Comparison of ENCODE assay signal across 9 cellular contexts in the genomic region with DNA sequence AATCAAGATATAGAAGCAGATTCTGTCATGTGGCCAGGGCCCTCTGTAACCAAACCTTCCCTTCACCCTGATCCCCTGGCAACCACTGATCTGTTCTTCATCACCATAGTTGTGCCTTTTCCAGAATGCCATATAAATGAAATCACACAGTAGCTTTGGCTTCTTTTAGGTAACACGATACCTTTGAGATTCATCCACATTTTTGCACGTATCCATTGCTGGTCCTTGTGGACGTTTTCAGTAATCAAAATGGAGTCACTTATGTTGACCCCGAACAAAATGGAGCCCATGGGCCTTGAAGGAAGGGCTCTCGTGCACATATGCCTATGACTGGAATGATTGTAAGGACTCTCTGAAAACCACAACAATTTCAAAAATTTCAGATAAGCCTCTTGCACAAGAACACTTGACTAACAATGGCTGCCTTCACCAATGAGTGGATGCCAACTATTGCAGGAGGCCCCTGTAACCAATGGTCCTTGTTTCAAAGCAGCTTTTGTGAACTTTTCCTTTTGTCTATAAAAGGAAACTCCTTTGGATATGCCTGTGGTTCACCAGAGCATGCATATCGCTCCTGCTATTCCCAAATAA.
DNase-seq lines count a peak whose midpoint lies in the region; ATAC-seq, FAIRE-seq and TF ChIP-seq lines count a peak whose summit lies in the region.
"Had no signal": no experiment of that assay in that cellular context is flagged by ENCODE, and none has a peak within 500 bp of the region (broad histone marks: within the 10 kb centered on the region; RNA-seq: fewer than 3 reads in every experiment).

No MANE protein-coding gene starts in this region.

- H3K4me1 ChIP-seq in IMR-90 (ENCODE audit: control insufficient read depth, insufficient read depth, low read length) (peaks cover 30% of the 10 kb centered on the region), kidney (ENCODE audit: control insufficient read depth in 1 of 2, insufficient read depth in 1 of 2, low read depth in 1 of 2, low read length in 2 of 2) (peaks cover 6% of the 10 kb centered on the region in 2 donors)

- peak overlapping the region; percentile 96 for H2BK20ac ChIP-seq in IMR-90 (ENCODE audit: low read depth, low read length)

- TF ChIP-seq CTCF in AG04449 (IDR thresholded peaks at IDR 0.05; ENCODE audit: insufficient read depth, low read length, missing control alignments) = no peak
- no peak for TF ChIP-seq CTCF in IMR-90 (conservative IDR thresholded peaks at IDR 0.05; ENCODE audit: low read depth, low read length)
- no peak for TF ChIP-seq CTCF in kidney (IDR thresholded peaks at IDR 0.05; ENCODE audit: borderline replicate concordance, extremely low read depth, insufficient read depth)

- no peak for FAIRE-seq in kidney (lab: Jason Lieb, UNC)

- H2AFZ ChIP-seq in IMR-90 (replicated peaks; ENCODE audit: low read length, poor library complexity) = peak overlapping the region; percentile 59

- intact Hi-C loops in IMR-90 (cut with micrococcal nuclease) (loop anchor here (1.0 kb wide), 1 partner anchor 84 kb away; the partner anchor contains the start of gene RALY), kidney (cut with DNase I) (no loop called here)

- 0 out of 2 replicates have a peak, but pooled peaks cover 3% of the 10 kb centered on the region for H3K9me1 ChIP-seq in IMR-90 (ENCODE audit: insufficient read depth, low read length)

- H3K36me3 ChIP-seq in IMR-90 (ENCODE audit: control insufficient read depth, insufficient read depth, low read length) (no peaks in the 10 kb centered on the region), kidney (ENCODE audit: control insufficient read depth in 1 of 2, insufficient read depth in 2 of 2, low read length in 2 of 2) (no peaks in the 10 kb centered on the region)

- peak; percentile 7; the same call in 1 of the 2 replicates for TF ChIP-seq RAD21 in IMR-90 (IDR thresholded peaks at IDR 0.05; ENCODE audit: low read length)

- H3K14ac ChIP-seq in IMR-90 (replicated peaks; ENCODE audit: low read depth, low read length) = peak overlapping the region; percentile 84

- H3K4ac ChIP-seq in IMR-90 (ENCODE audit: low read depth, low read length) = peak overlapping the region; percentile 92

- H2AK9ac ChIP-seq in IMR-90 (replicated peaks; ENCODE audit: low read depth, low read length, poor library complexity) = peak overlapping the region; percentile 63

- H3K9ac ChIP-seq in IMR-90 (ENCODE audit: low read depth, low read length) (no peak overlapping the region), kidney (ENCODE audit: low read length in 2 of 2) (no peak overlapping the region)

- ATAC-seq in IMR-90 (ENCODE audit: low read depth) = peak; percentile 77
- ATAC-seq in HG02678 (IDR thresholded peaks at IDR 0.05; ENCODE audit: unreplicated experiment) = no peak
- no peak for ATAC-seq in GM18873 (IDR thresholded peaks at IDR 0.05; ENCODE audit: low FRiP score, unreplicated experiment)
- ATAC-seq in GM19452 (IDR thresholded peaks at IDR 0.05; ENCODE audit: unreplicated experiment) = no peak

- TF ChIP-seq POLR2A in IMR-90 (IDR thresholded peaks at IDR 0.05; ENCODE audit: low read depth, low read length) = no peak

- H2BK15ac ChIP-seq in IMR-90 (ENCODE audit: low read depth, low read length) = peak overlapping the region; percentile 57; the same call in 2 of the 3 replicates

- H3K79me1 ChIP-seq in IMR-90 (ENCODE audit: low read depth in 1 of 2, low read length in 2 of 2) = no peaks in the 10 kb centered on the region

- POLR2A ChIA-PET in AG04449 (lab: Yijun Ruan, JAX) (interaction anchor here (0.6 kb wide), 1 partner anchor 182 kb away, joined by 3 read pairs; no protein-coding TSS in a partner anchor), IMR-90 (lab: Charles Lee; ENCODE audit: unreplicated experiment) (no interaction called here)

- H4K20me1 ChIP-seq in IMR-90 (ENCODE audit: insufficient read depth, low read length) = no peaks in the 10 kb centered on the region

- H2AK5ac ChIP-seq in IMR-90 (ENCODE audit: low read depth, low read length) = peak overlapping the region; percentile 38; the same call in 1 of the 2 replicates

- peak overlapping the region; percentile 77 for H4K5ac ChIP-seq in IMR-90 (ENCODE audit: low read depth, low read length)

- CTCF ChIA-PET in AG04449 (lab: Yijun Ruan, JAX) = no interaction called here
- CTCF ChIA-PET in IMR-90 (lab: Yijun Ruan, JAX) = no interaction called here

- DNase-seq in AG04449 (ENCODE audit: low read depth, low spot score) (peak; percentile 80), IMR-90 (peak; percentile 96), amniotic epithelial cell (ENCODE audit: low read depth) (peak; percentile 99), kidney glomerular epithelial cell (lab: John Stamatoyannopoulos, UW) (peak; percentile 79), kidney (no peak)
- DNase-seq: NCI-H2081 treated with DMSO at 0.1 percent for 48 hours had no signal

- BruUV-seq in IMR-90 (replicated peaks; lab: Mats Ljungman, UMichigan) = no TSS peak

- peak overlapping the region; percentile 87 for H4K91ac ChIP-seq in IMR-90 (ENCODE audit: insufficient read depth, low read depth, low read length)

- H3K27ac ChIP-seq in IMR-90 (ENCODE audit: insufficient read depth, low read length) = peak overlapping the region; percentile 79
- H3K27ac ChIP-seq in kidney (ENCODE audit: low read depth in 2 of 2, low read length in 2 of 2) = no peak overlapping the region

- H3K27me3 ChIP-seq in IMR-90 (ENCODE audit: control insufficient read depth, insufficient read depth, low read length) = no peaks in the 10 kb centered on the region; the same call in 1 of the 2 replicates

- H3K4me3 ChIP-seq in AG04449 (ENCODE audit: low read depth, low read length) (no peak overlapping the region), IMR-90 (ENCODE audit: insufficient read depth, low read depth, low read length) (no peak overlapping the region), kidney (ENCODE audit: low read length in 2 of 2) (no peak overlapping the region)

- peak overlapping the region; percentile 95 for H2BK120ac ChIP-seq in IMR-90 (ENCODE audit: low read depth, low read length)

- in situ Hi-C loops in IMR-90 (cut with MboI; ENCODE audit: low sequenced_read_pairs) = no loop called here

- WGBS in IMR-90 (ENCODE audit: extremely low coverage in 2 of 2, insufficient read length in 1 of 2), 2 experiments = no CpG with 5 or more reads among the region's 6 CpGs

- no peaks in the 10 kb centered on the region for H3K9me3 ChIP-seq in IMR-90 (ENCODE audit: control insufficient read depth, insufficient read depth, low read length)
- no peaks in the 10 kb centered on the region for H3K9me3 ChIP-seq in kidney (ENCODE audit: control insufficient read depth in 1 of 2, low read length in 2 of 2)

- dilution Hi-C loops in IMR-90 (cut with HindIII; ENCODE audit: low sequenced_read_pairs, unreplicated experiment) = no loop called here

- H3K56ac ChIP-seq in IMR-90 (ENCODE audit: extremely low read depth, insufficient read depth, low read length) = peak overlapping the region; percentile 61

- H3K4me2 ChIP-seq in IMR-90 (ENCODE audit: low read depth, low read length) = peak overlapping the region; percentile 13; the same call in 1 of the 2 replicates

- peak overlapping the region; percentile 53 for H3K18ac ChIP-seq in IMR-90 (ENCODE audit: low read depth, low read length)

- H4K8ac ChIP-seq in IMR-90 (ENCODE audit: low read depth in 2 of 2, low read length in 2 of 2) = peak overlapping the region; percentile 56 to 91

- peak overlapping the region; percentile 80 for H3K23ac ChIP-seq in IMR-90 (ENCODE audit: low read depth, low read length)

- peak overlapping the region; percentile 94 for H2BK5ac ChIP-seq in IMR-90 (ENCODE audit: low read depth, low read length, poor library complexity, severe bottlenecking)

TF ChIP-seq in IMR-90, 13 proteins besides CTCF, POLR2A, EP300 and RAD21:
- TF ChIP-seq MXI1 (IDR thresholded peaks at IDR 0.05; ENCODE audit: borderline replicate concordance, low read depth, low read length) (no peak), CEBPB (IDR thresholded peaks at IDR 0.05; ENCODE audit: low read depth, low read length) (peak; percentile 98), NFE2L2 (IDR thresholded peaks at IDR 0.05; ENCODE audit: low read depth, low read length) (no peak), CHD1 (IDR thresholded peaks at IDR 0.05; ENCODE audit: low read depth, low read length) (no peak), SMC3 (IDR thresholded peaks at IDR 0.05; ENCODE audit: low read depth, low read length) (no peak), MAFK (IDR thresholded peaks at IDR 0.05; ENCODE audit: low read depth, low read length) (no peak), RCOR1 (IDR thresholded peaks at IDR 0.05; ENCODE audit: insufficient replicate concordance, low read length) (peak; percentile 25), RFX5 (IDR thresholded peaks at IDR 0.05; ENCODE audit: low read depth, low read length) (no peak), MAZ (IDR thresholded peaks at IDR 0.05; ENCODE audit: borderline replicate concordance, low read depth, low read length) (no peak), FOS (IDR thresholded peaks at IDR 0.05; ENCODE audit: low read depth, low read length) (no peak), BHLHE40 (IDR thresholded peaks at IDR 0.05; ENCODE audit: low read depth, low read length) (peak; percentile 85)
- TF ChIP-seq, protein P1, sequence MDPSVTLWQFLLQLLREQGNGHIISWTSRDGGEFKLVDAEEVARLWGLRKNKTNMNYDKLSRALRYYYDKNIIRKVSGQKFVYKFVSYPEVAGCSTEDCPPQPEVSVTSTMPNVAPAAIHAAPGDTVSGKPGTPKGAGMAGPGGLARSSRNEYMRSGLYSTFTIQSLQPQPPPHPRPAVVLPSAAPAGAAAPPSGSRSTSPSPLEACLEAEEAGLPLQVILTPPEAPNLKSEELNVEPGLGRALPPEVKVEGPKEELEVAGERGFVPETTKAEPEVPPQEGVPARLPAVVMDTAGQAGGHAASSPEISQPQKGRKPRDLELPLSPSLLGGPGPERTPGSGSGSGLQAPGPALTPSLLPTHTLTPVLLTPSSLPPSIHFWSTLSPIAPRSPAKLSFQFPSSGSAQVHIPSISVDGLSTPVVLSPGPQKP (IDR thresholded peaks at IDR 0.05; ENCODE audit: borderline replicate concordance, low read depth, low read length) = no peak
- TF ChIP-seq, protein P2, sequence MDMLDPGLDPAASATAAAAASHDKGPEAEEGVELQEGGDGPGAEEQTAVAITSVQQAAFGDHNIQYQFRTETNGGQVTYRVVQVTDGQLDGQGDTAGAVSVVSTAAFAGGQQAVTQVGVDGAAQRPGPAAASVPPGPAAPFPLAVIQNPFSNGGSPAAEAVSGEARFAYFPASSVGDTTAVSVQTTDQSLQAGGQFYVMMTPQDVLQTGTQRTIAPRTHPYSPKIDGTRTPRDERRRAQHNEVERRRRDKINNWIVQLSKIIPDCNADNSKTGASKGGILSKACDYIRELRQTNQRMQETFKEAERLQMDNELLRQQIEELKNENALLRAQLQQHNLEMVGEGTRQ (IDR thresholded peaks at IDR 0.05; ENCODE audit: low read depth, low read length) = peak; percentile 29; the same call in 1 of the 2 replicates
